In genomic region chrX:111100191-111100590, GRCh38 we compare ENCODE assay signal across 8 cellular contexts. TPM values are rescaled to one million over a fixed set of nuclear protein-coding genes. Genes with fewer than 3 reads are reported as not detected.
DNase-seq lines count a peak whose midpoint lies in the region; TF ChIP-seq lines count a peak whose summit lies in the region.

No MANE protein-coding gene starts in this region.

- H3K27me3 ChIP-seq in testis, result no peaks in the 10 kb centered on the region

- H3K36me3 Mint-ChIP-seq in glutamatergic neuron (ENCODE audit: unreplicated experiment), result no peaks in the 10 kb centered on the region

- intact Hi-C loops in testis (cut with DNase I; ENCODE audit: low total_unique reads), result no loop called here

- H3K9me3 ChIP-seq in HEK293 (ENCODE audit: control insufficient read depth, insufficient read depth, low read depth, low read length) (no peaks in the 10 kb centered on the region), testis (no peaks in the 10 kb centered on the region)

- CTCF ChIA-PET in AG04449 (lab: Yijun Ruan, JAX), result interaction anchor here (0.8 to 1.3 kb wide), 5 partner anchors 9 to 247 kb away, joined by 3 to 6 read pairs (median 5); no protein-coding TSS in a partner anchor
- CTCF ChIA-PET in HEK293 (lab: Yijun Ruan, JAX), result interaction anchor here (0.5 to 1.7 kb wide), 19 partner anchors 9 to 956 kb away, joined by 3 to 9 read pairs (median 4); no protein-coding TSS in a partner anchor

- H3K9me3 Mint-ChIP-seq in glutamatergic neuron (ENCODE audit: unreplicated experiment), result peaks cover 4% of the 10 kb centered on the region

- TF ChIP-seq CTCF in AG04449 (IDR thresholded peaks at IDR 0.05; ENCODE audit: insufficient read depth, low read length, missing control alignments) (peak; percentile 27), HEK293 (tag by site-specific recombination; IDR thresholded peaks at IDR 0.05) (no peak), glutamatergic neuron (IDR thresholded peaks at IDR 0.05; ENCODE audit: partially characterized antibody, unreplicated experiment) (peak; percentile 42), testis (IDR thresholded peaks at IDR 0.05) (peak in 2 of 3 experiments; percentile 5 to 15)

- H3K4me3 Mint-ChIP-seq in glutamatergic neuron (ENCODE audit: unreplicated experiment), result no peak overlapping the region

- H3K4me3 ChIP-seq in AG04449 (ENCODE audit: low read depth, low read length) (no peak overlapping the region), HEK293 (ENCODE audit: low read depth, low read length) (no peak overlapping the region), testis (no peak overlapping the region)

- H3K4me1 ChIP-seq in HEK293 (ENCODE audit: control insufficient read depth, insufficient read depth, low read length) (no peaks in the 10 kb centered on the region), testis (no peaks in the 10 kb centered on the region)

- TF ChIP-seq POLR2A in testis (IDR thresholded peaks at IDR 0.05), result no peak

- no peak overlapping the region for H3K27ac Mint-ChIP-seq in glutamatergic neuron (ENCODE audit: unreplicated experiment)

- 32 to 62% methylated on average over 4 to 5 of the region's 5 CpGs for WGBS in testis, 2 donors

- POLR2A ChIA-PET in AG04449 (lab: Yijun Ruan, JAX), result interaction anchor here (0.5 kb wide), 1 partner anchor 144 kb away, joined by 3 read pairs; no protein-coding TSS in a partner anchor
- POLR2A ChIA-PET in HEK293 (lab: Yijun Ruan, JAX), result no interaction called here

- H3K27ac ChIP-seq in HEK293 (ENCODE audit: extremely low read depth, low read depth, low read length) (no peak overlapping the region), testis (no peak overlapping the region)

- peaks cover 0 to 27% of the 10 kb centered on the region in 2 experiments; a peak in 1 of 3 replicates for H3K36me3 ChIP-seq in HEK293 (ENCODE audit: control insufficient read depth in 2 of 2, insufficient read depth in 1 of 2, low read length in 2 of 2)
- no peaks in the 10 kb centered on the region for H3K36me3 ChIP-seq in testis (ENCODE audit: low read depth, missing control alignments)

- peaks cover 11% of the 10 kb centered on the region for H3K4me1 Mint-ChIP-seq in glutamatergic neuron (ENCODE audit: low read depth, unreplicated experiment)

- H3K27me3 Mint-ChIP-seq in glutamatergic neuron (ENCODE audit: unreplicated experiment), result peaks cover 4% of the 10 kb centered on the region

- DNase-seq in AG04449 (ENCODE audit: low read depth, low spot score), result no peak
- DNase-seq in GM03348 (ENCODE audit: low spot score), result peak; percentile 77
- peak; percentile 6 for DNase-seq in NCI-H1105 treated with DMSO at 0.1 percent for 48 hours (lab: John Stamatoyannopoulos, UW)
- peak; percentile 54 for DNase-seq in activated CD8-positive, alpha-beta memory T cell treated with anti-CD3 and anti-CD28 coated beads, Interleukin-2, amount 50 U/mL, for 48 hours
- peak; percentile 29 for DNase-seq in glutamatergic neuron
- no peak for DNase-seq in testis
- DNase-seq in cortex of kidney (lab: John Stamatoyannopoulos, UW), result no peak

TF ChIP-seq in HEK293, 187 proteins besides CTCF, POLR2A, EP300 and RAD21:
- no peak for TF ChIP-seq ZNF830 (tag by site-specific recombination; IDR thresholded peaks at IDR 0.05; ENCODE audit: low read depth)
- no peak for TF ChIP-seq ZFP41 (tag by site-specific recombination; IDR thresholded peaks at IDR 0.05; ENCODE audit: borderline replicate concordance)
- peak; percentile 59 for TF ChIP-seq ZNF654 (tag by site-specific recombination; IDR thresholded peaks at IDR 0.05; ENCODE audit: low read depth)

RNA-seq across cellular contexts. Expression of gene PAK3, which starts 4.2 kb away (rescaled TPM):
- total RNA-seq in glutamatergic neuron (ENCODE audit: unreplicated experiment) (31.5 TPM), testis (10 to 100 TPM; 10.7 to 14.1 TPM)
- polyA plus RNA-seq in testis (ENCODE audit: insufficient read depth, low read depth, low replicate concordance), result 4.6 TPM

Comparison
In these comparisons a context has a peak if more than half of its experiments do, and no peak if none do; other contexts are left out.
1. DNase-seq: peak in GM03348 (single experiment), NCI-H1105 treated with DMSO at 0.1 percent for 48 hours (single experiment), activated CD8-positive, alpha-beta memory T cell treated with anti-CD3 and anti-CD28 coated beads, Interleukin-2, amount 50 U/mL, for 48 hours (single experiment) and glutamatergic neuron (single experiment); none in AG04449 (single experiment), testis (single experiment) and cortex of kidney (single experiment).